Comparison of ENCODE assay signal across 14 cellular contexts in genomic region chr7:30765359-30765758, GRCh38. TPM values are rescaled to one million over a fixed set of nuclear protein-coding genes. Genes with fewer than 3 reads are reported as not detected.
"Had no signal": no experiment of that assay in that cellular context is flagged by ENCODE, and none has a peak within 500 bp of the region (broad histone marks: within the 10 kb centered on the region; RNA-seq: fewer than 3 reads in every experiment).

No MANE protein-coding gene starts in this region.

- H3K27ac Mint-ChIP-seq: activated CD4-positive, alpha-beta memory T cell treated with anti-CD3 and anti-CD28 coated beads, Interleukin-2, amount 10 ng/mL, durations not matched to agents 7 days and 5 days; activated T-helper 1 cell treated with anti-CD3 and anti-CD28 coated beads, Interleukin-12 subunit alpha, Interleukin-12 subunit beta, Interleukin-2, Interleukin-4 antibody, amounts not matched to agents 30 ng/mL and 10 ng/mL and 1 ng/mL, durations not matched to agents 14 hours and 24 hours and 36 hours had no signal

- H3K9me3 Mint-ChIP-seq: activated CD4-positive, alpha-beta memory T cell treated with anti-CD3 and anti-CD28 coated beads, Interleukin-2, amount 10 ng/mL, durations not matched to agents 7 days and 5 days; activated T-helper 1 cell treated with anti-CD3 and anti-CD28 coated beads, Interleukin-12 subunit alpha, Interleukin-12 subunit beta, Interleukin-2, Interleukin-4 antibody, amounts not matched to agents 30 ng/mL and 10 ng/mL and 1 ng/mL, durations not matched to agents 14 hours and 24 hours and 36 hours; neural crest cell had no signal

- DNase-seq: activated CD4-positive, alpha-beta memory T cell treated with anti-CD3 and anti-CD28 coated beads, Interleukin-2, amount 10 ng/mL, durations not matched to agents 7 days and 5 days; activated CD4-positive, alpha-beta T cell treated with anti-CD3 and anti-CD28 coated beads for 1 hour; activated CD8-positive, alpha-beta memory T cell treated with anti-CD3 and anti-CD28 coated beads, Interleukin-2, amount 50 U/mL, for 4 hours; activated naive CD4-positive, alpha-beta T cell treated with Interleukin-2 at 50 U/mL for 16 hours; cortex of kidney; effector CD8-positive, alpha-beta T cell; hippocampal formation; mammary epithelial cell; small intestine; T-helper 9 cell had no signal

- H3K4me3 Mint-ChIP-seq: activated CD4-positive, alpha-beta memory T cell treated with anti-CD3 and anti-CD28 coated beads, Interleukin-2, amount 10 ng/mL, durations not matched to agents 7 days and 5 days; activated T-helper 1 cell treated with anti-CD3 and anti-CD28 coated beads, Interleukin-12 subunit alpha, Interleukin-12 subunit beta, Interleukin-2, Interleukin-4 antibody, amounts not matched to agents 30 ng/mL and 10 ng/mL and 1 ng/mL, durations not matched to agents 14 hours and 24 hours and 36 hours; neural crest cell had no signal

RNA-seq across cellular contexts. Expression of gene INMT, which starts 13.4 kb away (rescaled TPM):
- total RNA-seq: kidney epithelial cell, mammary epithelial cell, renal cortical epithelial cell had no signal
